Comparison of ENCODE assay signal across 1 cellular context in the genomic region with DNA sequence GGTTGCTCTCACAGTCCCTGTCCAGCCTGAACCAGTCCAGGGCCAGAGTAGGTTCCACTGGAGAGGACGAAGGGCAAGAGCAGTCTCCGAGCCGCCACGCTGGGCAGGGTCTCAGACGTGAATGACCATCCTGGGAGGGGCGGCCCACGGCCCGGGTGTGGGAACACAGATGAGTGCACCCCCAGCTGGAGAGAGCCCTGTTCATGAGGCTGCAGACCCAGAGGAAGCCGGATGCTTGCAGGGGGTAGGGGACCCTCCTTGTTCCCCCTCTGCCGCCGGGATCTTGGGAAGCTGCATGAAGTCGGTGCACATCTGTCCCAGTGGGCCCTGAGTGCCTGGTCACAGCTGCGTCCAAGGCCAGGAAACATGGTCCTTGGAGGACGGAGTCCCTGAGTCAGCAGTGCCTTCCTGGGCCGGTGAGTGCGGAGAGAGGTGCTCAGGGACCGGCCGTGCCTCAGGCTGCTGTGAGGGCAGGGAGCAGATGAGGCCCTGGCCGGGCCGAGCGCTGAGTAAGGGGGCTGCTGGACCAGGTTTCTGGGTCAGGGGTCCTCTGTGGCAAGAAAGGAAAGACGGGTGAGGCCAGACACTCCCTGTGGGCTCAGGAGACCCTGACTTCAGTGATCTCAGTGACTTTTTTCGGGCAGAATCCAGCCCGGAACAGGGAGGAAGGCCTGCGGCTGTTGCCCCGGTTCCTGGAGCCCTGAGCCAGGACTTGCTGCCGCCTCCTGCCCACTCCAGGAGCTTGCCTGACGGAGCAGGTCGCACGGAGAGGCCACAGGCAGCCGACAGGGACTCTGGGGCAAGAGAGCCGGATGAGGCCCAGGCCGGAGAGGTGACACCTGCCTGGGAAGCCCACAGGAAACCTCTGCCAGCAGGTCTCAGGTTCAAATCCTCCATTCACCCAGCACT.
TF ChIP-seq lines count a peak whose summit lies in the region.

No MANE protein-coding gene starts in this region.

TF ChIP-seq in HepG2, 621 proteins besides CTCF, POLR2A, EP300 and RAD21 (continued from another document and continues in another):
- TF ChIP-seq TRIM22 (IDR thresholded peaks at IDR 0.05): no peak
- TF ChIP-seq, protein P1, sequence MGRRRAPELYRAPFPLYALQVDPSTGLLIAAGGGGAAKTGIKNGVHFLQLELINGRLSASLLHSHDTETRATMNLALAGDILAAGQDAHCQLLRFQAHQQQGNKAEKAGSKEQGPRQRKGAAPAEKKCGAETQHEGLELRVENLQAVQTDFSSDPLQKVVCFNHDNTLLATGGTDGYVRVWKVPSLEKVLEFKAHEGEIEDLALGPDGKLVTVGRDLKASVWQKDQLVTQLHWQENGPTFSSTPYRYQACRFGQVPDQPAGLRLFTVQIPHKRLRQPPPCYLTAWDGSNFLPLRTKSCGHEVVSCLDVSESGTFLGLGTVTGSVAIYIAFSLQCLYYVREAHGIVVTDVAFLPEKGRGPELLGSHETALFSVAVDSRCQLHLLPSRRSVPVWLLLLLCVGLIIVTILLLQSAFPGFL (CRISPR knock-in tag; IDR thresholded peaks at IDR 0.05): no peak
- no peak for TF ChIP-seq ZNF660 (CRISPR knock-in tag; IDR thresholded peaks at IDR 0.05; ENCODE audit: borderline replicate concordance, low read depth)
- TF ChIP-seq CCDC6 (CRISPR knock-in tag; IDR thresholded peaks at IDR 0.05): no peak
- TF ChIP-seq GFI1 (CRISPR knock-in tag; IDR thresholded peaks at IDR 0.05; ENCODE audit: borderline replicate concordance): no peak
- 0 out of 2 replicates have a peak, but pooled peaks have one; percentile 36 for TF ChIP-seq ZNF724P (CRISPR knock-in tag; IDR thresholded peaks at IDR 0.05; ENCODE audit: borderline replicate concordance)
- TF ChIP-seq HNF4A (CRISPR knock-in tag; IDR thresholded peaks at IDR 0.05): no peak
- TF ChIP-seq MTF1 (CRISPR knock-in tag; IDR thresholded peaks at IDR 0.05): no peak
- TF ChIP-seq MIXL1 (CRISPR knock-in tag; IDR thresholded peaks at IDR 0.05): no peak
- 0 out of 2 replicates have a peak, but pooled peaks have one; percentile 15 for TF ChIP-seq ATF5 (CRISPR knock-in tag; IDR thresholded peaks at IDR 0.05; ENCODE audit: low read depth)
- TF ChIP-seq ZNF577 (CRISPR knock-in tag; IDR thresholded peaks at IDR 0.05; ENCODE audit: borderline replicate concordance, low read depth): no peak
- TF ChIP-seq ARNT (IDR thresholded peaks at IDR 0.05): no peak
- TF ChIP-seq, protein P2, sequence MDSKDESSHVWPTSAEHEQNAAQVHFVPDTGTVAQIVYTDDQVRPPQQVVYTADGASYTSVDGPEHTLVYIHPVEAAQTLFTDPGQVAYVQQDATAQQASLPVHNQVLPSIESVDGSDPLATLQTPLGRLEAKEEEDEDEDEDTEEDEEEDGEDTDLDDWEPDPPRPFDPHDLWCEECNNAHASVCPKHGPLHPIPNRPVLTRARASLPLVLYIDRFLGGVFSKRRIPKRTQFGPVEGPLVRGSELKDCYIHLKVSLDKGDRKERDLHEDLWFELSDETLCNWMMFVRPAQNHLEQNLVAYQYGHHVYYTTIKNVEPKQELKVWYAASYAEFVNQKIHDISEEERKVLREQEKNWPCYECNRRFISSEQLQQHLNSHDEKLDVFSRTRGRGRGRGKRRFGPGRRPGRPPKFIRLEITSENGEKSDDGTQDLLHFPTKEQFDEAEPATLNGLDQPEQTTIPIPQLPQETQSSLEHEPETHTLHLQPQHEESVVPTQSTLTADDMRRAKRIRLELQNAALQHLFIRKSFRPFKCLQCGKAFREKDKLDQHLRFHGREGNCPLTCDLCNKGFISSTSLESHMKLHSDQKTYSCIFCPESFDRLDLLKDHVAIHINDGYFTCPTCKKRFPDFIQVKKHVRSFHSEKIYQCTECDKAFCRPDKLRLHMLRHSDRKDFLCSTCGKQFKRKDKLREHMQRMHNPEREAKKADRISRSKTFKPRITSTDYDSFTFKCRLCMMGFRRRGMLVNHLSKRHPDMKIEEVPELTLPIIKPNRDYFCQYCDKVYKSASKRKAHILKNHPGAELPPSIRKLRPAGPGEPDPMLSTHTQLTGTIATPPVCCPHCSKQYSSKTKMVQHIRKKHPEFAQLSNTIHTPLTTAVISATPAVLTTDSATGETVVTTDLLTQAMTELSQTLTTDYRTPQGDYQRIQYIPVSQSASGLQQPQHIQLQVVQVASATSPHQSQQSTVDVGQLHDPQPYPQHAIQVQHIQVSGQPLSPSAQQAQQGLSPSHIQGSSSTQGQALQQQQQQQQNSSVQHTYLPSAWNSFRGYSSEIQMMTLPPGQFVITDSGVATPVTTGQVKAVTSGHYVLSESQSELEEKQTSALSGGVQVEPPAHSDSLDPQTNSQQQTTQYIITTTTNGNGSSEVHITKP (CRISPR knock-in tag; IDR thresholded peaks at IDR 0.05; ENCODE audit: low read depth): no peak
- no peak for TF ChIP-seq RFX5 (IDR thresholded peaks at IDR 0.05; ENCODE audit: low read depth, low read length)
- TF ChIP-seq IRX3 (CRISPR knock-in tag; IDR thresholded peaks at IDR 0.05; ENCODE audit: borderline replicate concordance, low read depth): no peak
- TF ChIP-seq SMARCC2 (IDR thresholded peaks at IDR 0.05): no peak
- peak; percentile 22; the same call in 1 of the 2 replicates for TF ChIP-seq GABPB1 (CRISPR knock-in tag; IDR thresholded peaks at IDR 0.05)
- TF ChIP-seq, protein P3, sequence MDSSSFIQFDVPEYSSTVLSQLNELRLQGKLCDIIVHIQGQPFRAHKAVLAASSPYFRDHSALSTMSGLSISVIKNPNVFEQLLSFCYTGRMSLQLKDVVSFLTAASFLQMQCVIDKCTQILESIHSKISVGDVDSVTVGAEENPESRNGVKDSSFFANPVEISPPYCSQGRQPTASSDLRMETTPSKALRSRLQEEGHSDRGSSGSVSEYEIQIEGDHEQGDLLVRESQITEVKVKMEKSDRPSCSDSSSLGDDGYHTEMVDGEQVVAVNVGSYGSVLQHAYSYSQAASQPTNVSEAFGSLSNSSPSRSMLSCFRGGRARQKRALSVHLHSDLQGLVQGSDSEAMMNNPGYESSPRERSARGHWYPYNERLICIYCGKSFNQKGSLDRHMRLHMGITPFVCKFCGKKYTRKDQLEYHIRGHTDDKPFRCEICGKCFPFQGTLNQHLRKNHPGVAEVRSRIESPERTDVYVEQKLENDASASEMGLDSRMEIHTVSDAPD (CRISPR knock-in tag; IDR thresholded peaks at IDR 0.05): 0 out of 2 replicates have a peak, but pooled peaks have one; percentile 2
- TF ChIP-seq ZNF550 (CRISPR knock-in tag; IDR thresholded peaks at IDR 0.05; ENCODE audit: borderline replicate concordance): no peak
- TF ChIP-seq EEA1 (CRISPR knock-in tag; IDR thresholded peaks at IDR 0.05; ENCODE audit: borderline replicate concordance): 0 out of 2 replicates have a peak, but pooled peaks have one; percentile 8
- no peak for TF ChIP-seq GZF1 (CRISPR knock-in tag; IDR thresholded peaks at IDR 0.05)
- no peak for TF ChIP-seq ZNF407 (CRISPR knock-in tag; IDR thresholded peaks at IDR 0.05; ENCODE audit: not compliant biosample characterization)
- no peak for TF ChIP-seq ATM (IDR thresholded peaks at IDR 0.05; ENCODE audit: borderline replicate concordance)
- TF ChIP-seq, protein P4, sequence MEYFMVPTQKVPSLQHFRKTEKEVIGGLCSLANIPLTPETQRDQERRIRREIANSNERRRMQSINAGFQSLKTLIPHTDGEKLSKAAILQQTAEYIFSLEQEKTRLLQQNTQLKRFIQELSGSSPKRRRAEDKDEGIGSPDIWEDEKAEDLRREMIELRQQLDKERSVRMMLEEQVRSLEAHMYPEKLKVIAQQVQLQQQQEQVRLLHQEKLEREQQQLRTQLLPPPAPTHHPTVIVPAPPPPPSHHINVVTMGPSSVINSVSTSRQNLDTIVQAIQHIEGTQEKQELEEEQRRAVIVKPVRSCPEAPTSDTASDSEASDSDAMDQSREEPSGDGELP (IDR thresholded peaks at IDR 0.05; ENCODE audit: borderline replicate concordance, low read depth): no peak
- TF ChIP-seq, protein P5, sequence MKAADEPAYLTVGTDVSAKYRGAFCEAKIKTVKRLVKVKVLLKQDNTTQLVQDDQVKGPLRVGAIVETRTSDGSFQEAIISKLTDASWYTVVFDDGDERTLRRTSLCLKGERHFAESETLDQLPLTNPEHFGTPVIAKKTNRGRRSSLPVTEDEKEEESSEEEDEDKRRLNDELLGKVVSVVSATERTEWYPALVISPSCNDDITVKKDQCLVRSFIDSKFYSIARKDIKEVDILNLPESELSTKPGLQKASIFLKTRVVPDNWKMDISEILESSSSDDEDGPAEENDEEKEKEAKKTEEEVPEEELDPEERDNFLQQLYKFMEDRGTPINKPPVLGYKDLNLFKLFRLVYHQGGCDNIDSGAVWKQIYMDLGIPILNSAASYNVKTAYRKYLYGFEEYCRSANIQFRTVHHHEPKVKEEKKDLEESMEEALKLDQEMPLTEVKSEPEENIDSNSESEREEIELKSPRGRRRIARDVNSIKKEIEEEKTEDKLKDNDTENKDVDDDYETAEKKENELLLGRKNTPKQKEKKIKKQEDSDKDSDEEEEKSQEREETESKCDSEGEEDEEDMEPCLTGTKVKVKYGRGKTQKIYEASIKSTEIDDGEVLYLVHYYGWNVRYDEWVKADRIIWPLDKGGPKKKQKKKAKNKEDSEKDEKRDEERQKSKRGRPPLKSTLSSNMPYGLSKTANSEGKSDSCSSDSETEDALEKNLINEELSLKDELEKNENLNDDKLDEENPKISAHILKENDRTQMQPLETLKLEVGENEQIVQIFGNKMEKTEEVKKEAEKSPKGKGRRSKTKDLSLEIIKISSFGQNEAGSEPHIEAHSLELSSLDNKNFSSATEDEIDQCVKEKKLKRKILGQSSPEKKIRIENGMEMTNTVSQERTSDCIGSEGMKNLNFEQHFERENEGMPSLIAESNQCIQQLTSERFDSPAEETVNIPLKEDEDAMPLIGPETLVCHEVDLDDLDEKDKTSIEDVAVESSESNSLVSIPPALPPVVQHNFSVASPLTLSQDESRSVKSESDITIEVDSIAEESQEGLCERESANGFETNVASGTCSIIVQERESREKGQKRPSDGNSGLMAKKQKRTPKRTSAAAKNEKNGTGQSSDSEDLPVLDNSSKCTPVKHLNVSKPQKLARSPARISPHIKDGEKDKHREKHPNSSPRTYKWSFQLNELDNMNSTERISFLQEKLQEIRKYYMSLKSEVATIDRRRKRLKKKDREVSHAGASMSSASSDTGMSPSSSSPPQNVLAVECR (CRISPR knock-in tag; IDR thresholded peaks at IDR 0.05; ENCODE audit: borderline replicate concordance): peak; percentile 36
- no peak for TF ChIP-seq ZNF317 (CRISPR knock-in tag; IDR thresholded peaks at IDR 0.05)
- no peak for TF ChIP-seq MIER3 (CRISPR knock-in tag; IDR thresholded peaks at IDR 0.05; ENCODE audit: borderline replicate concordance)
- no peak for TF ChIP-seq KMT2A (CRISPR knock-in tag; IDR thresholded peaks at IDR 0.05)
- TF ChIP-seq ZFP1 (CRISPR knock-in tag; IDR thresholded peaks at IDR 0.05): no peak
